8 cellular contexts compared by ENCODE assay signal in genomic region chr16:22297871-22298733, GRCh38.
DNase-seq lines count a peak whose midpoint lies in the region; ATAC-seq and TF ChIP-seq lines count a peak whose summit lies in the region.

No MANE protein-coding gene starts in this region.

- TF ChIP-seq CTCF in astrocyte of the cerebellum (IDR thresholded peaks at IDR 0.05; ENCODE audit: low read depth, low read length, missing control alignments): no peak
- no peak for TF ChIP-seq CTCF in retinal pigment epithelial cell (conservative IDR thresholded peaks at IDR 0.05; ENCODE audit: low read depth, low read length)

- ATAC-seq in HG02870 (IDR thresholded peaks at IDR 0.05; ENCODE audit: unreplicated experiment) (peak; percentile 21), GM19397 (IDR thresholded peaks at IDR 0.05; ENCODE audit: unreplicated experiment) (no peak)

- in situ Hi-C loops in astrocyte of the cerebellum (cut with HindIII; ENCODE audit: low sequenced_read_pairs): no loop called here

- peaks cover 27% of the 10 kb centered on the region for H3K4me1 Mint-ChIP-seq in T-helper 2 cell treated with Interferon-gamma antibody and Interleukin-4, amounts not matched to agents 5 μg/mL and 100 μg/mL, for 36 hours (ENCODE audit: low read depth)

- peak; percentile 92 for DNase-seq in NCI-H1694 treated with DMSO at 0.1 percent for 48 hours (lab: John Stamatoyannopoulos, UW)
- peak; percentile 78 for DNase-seq in T-helper 2 cell treated with Interferon-gamma antibody and Interleukin-4, amounts not matched to agents 5 μg/mL and 100 μg/mL, for 36 hours (ENCODE audit: low spot score)
- DNase-seq in astrocyte of the cerebellum (ENCODE audit: low read depth): peak; percentile 83
- DNase-seq in hypothalamus (lab: John Stamatoyannopoulos, UW): peak in 43 of 51 donors; percentile 7 to 81 (median 41)
- DNase-seq in retinal pigment epithelial cell (ENCODE audit: low read depth): peak; percentile 76

- H3K4me3 Mint-ChIP-seq in T-helper 2 cell treated with Interferon-gamma antibody and Interleukin-4, amounts not matched to agents 5 μg/mL and 100 μg/mL, for 36 hours: peak overlapping the region; percentile 95

- H3K27me3 Mint-ChIP-seq in T-helper 2 cell treated with Interferon-gamma antibody and Interleukin-4, amounts not matched to agents 5 μg/mL and 100 μg/mL, for 36 hours (ENCODE audit: low read depth): peaks cover 4% of the 10 kb centered on the region

- peak overlapping the region; percentile 73 for H3K4me3 ChIP-seq in GM08714 (ENCODE audit: low read length)
- peak overlapping the region; percentile 94 for H3K4me3 ChIP-seq in astrocyte of the cerebellum (ENCODE audit: low read depth, low read length)
- peak overlapping the region; percentile 61 for H3K4me3 ChIP-seq in retinal pigment epithelial cell (ENCODE audit: low read length)

- no peaks in the 10 kb centered on the region for H3K9me3 Mint-ChIP-seq in T-helper 2 cell treated with Interferon-gamma antibody and Interleukin-4, amounts not matched to agents 5 μg/mL and 100 μg/mL, for 36 hours

- H3K36me3 Mint-ChIP-seq in T-helper 2 cell treated with Interferon-gamma antibody and Interleukin-4, amounts not matched to agents 5 μg/mL and 100 μg/mL, for 36 hours (ENCODE audit: low read depth): peaks cover 27% of the 10 kb centered on the region

- H3K27ac Mint-ChIP-seq in T-helper 2 cell treated with Interferon-gamma antibody and Interleukin-4, amounts not matched to agents 5 μg/mL and 100 μg/mL, for 36 hours: peak overlapping the region; percentile 98

Comparison
In these comparisons a context has a peak if more than half of its experiments do, and no peak if none do; other contexts are left out.
1. DNase-seq: peak in every context shown above with its lines; median percentile 92 in NCI-H1694 treated with DMSO at 0.1 percent for 48 hours; 83 in astrocyte of the cerebellum; 78 in T-helper 2 cell treated with Interferon-gamma antibody and Interleukin-4, amounts not matched to agents 5 μg/mL and 100 μg/mL, for 36 hours; 76 in retinal pigment epithelial cell; 41 in hypothalamus.